13 cellular contexts compared by ENCODE assay signal in the genomic region with DNA sequence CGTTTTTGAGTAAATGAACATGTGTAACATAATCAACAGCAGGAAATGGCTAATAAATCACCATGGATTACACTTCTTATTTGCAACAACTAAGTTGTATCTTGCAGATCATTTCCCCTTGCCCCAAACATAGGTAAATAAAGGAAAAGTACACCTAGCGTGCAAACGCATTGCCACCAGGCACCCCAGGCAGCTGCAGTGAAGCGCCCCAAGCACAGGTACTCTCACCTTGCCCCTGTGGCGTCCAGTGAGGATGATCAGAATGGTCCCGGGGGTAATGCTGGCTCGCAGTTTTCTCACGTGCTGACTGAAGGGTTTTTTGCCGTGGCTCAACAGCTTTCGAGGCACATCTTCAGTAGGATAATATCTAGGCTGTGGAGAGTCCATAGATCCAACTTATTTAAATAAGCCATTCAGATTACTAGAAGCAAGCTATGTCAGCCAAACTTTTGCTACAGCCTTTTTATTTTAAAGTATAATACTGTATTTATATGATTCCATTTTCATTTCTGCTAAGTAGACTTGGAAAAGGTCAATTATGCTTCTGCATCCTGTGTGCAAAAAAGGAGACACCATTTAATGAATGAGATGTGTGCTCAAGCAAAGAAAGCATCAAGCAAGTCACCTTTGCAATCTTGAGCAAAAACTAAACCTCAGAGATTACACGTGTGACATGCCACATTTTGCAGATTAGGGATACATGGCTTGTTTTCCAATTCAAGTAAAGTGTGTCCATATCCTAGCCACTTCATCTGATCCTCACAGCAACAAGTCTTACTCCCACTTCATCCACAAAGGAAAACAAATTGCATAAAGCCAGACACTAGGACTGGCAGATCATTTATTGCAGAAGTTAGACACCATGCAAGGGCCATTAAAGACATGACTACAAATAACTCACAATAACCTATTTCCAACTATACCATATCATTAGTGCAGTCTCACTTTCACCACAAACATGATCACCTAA. TPM values are rescaled to one million over a fixed set of nuclear protein-coding genes. Genes with fewer than 3 reads are reported as not detected.
DNase-seq lines count a peak whose midpoint lies in the region; ATAC-seq and TF ChIP-seq lines count a peak whose summit lies in the region.
"Had no signal": no experiment of that assay in that cellular context is flagged by ENCODE, and none has a peak within 500 bp of the region (broad histone marks: within the 10 kb centered on the region; RNA-seq: fewer than 3 reads in every experiment).

No MANE protein-coding gene starts in this region.

- H3K4me1 Mint-ChIP-seq in activated naive CD4-positive, alpha-beta T cell treated with anti-CD3 and anti-CD28 coated beads, Interleukin-2, amount 10 ng/mL, durations not matched to agents 7 days and 5 days = peaks cover 41% of the 10 kb centered on the region
- H3K4me1 Mint-ChIP-seq in stimulated activated naive B cell treated with anti-CD40 and anti-IgM and Interleukin-4, amounts not matched to agents 10 μg/mL and 1 μg/mL and 100 μg/mL, for 72 hours = peaks cover 18 to 35% of the 10 kb centered on the region in 2 donors

- H3K36me3 ChIP-seq in SU-DHL-6 (ENCODE audit: low read length) (peaks cover 43% of the 10 kb centered on the region), fibroblast of lung (ENCODE audit: control insufficient read depth, insufficient read depth, low read length) (peaks cover 20% of the 10 kb centered on the region)

- intact Hi-C loops in posterior vena cava (cut with DNase I) = no loop called here

- TF ChIP-seq CTCF in SU-DHL-6 (IDR thresholded peaks at IDR 0.05; ENCODE audit: insufficient read depth, low read length, poor library complexity, severe bottlenecking) = no peak
- TF ChIP-seq CTCF in fibroblast of lung (conservative IDR thresholded peaks at IDR 0.05 in 1 of 2, IDR thresholded peaks at IDR 0.05 in 1 of 2; ENCODE audit: low read depth in 1 of 2, low read length in 2 of 2) = no peak

- H3K4me3 Mint-ChIP-seq in activated naive CD4-positive, alpha-beta T cell treated with anti-CD3 and anti-CD28 coated beads, Interleukin-2, amount 10 ng/mL, durations not matched to agents 7 days and 5 days = peak overlapping the region; percentile 100
- peak overlapping the region; percentile 98 to 100 for H3K4me3 Mint-ChIP-seq in stimulated activated naive B cell treated with anti-CD40 and anti-IgM and Interleukin-4, amounts not matched to agents 10 μg/mL and 1 μg/mL and 100 μg/mL, for 72 hours

- no peak for DNase-seq in activated naive CD4-positive, alpha-beta T cell treated with anti-CD3 and anti-CD28 coated beads, Interleukin-2, amount 10 ng/mL, durations not matched to agents 7 days and 5 days
- DNase-seq in activated naive CD4-positive, alpha-beta T cell (lab: John Stamatoyannopoulos, UW) = no peak
- DNase-seq in fibroblast of lung (ENCODE audit: low read depth in 2 of 2) (no peak), NCI-H1436 (lab: John Stamatoyannopoulos, UW) (no peak), iPS-NIHi7 (ENCODE audit: extremely low spot score) (no peak), posterior vena cava (ENCODE audit: low spot score) (no peak)
- DNase-seq in stimulated activated naive B cell treated with anti-CD40 and anti-IgM and Interleukin-4, amounts not matched to agents 10 μg/mL and 1 μg/mL and 100 μg/mL, for 72 hours = no peak
- DNase-seq: activated CD8-positive, alpha-beta memory T cell treated with anti-CD3 and anti-CD28 coated beads, Interleukin-2, amount 50 U/mL, for 4 hours; stimulated activated CD4-positive, alpha-beta T cell treated with anti-CD3 and anti-CD28 coated beads, Interleukin-4, amount 100 ng/mL, for 1 hour; upper lobe of right lung had no signal

- H3K9ac ChIP-seq in SU-DHL-6 (ENCODE audit: low read length) (peak overlapping the region; percentile 80; the same call in 1 of the 2 replicates), fibroblast of lung (ENCODE audit: insufficient read depth, low read length) (peak overlapping the region; percentile 32)

- H2AFZ ChIP-seq in SU-DHL-6 (ENCODE audit: low read depth, low read length, severe bottlenecking) = no peak overlapping the region
- no peak overlapping the region for H2AFZ ChIP-seq in fibroblast of lung (ENCODE audit: low read length)

- H3K79me2 ChIP-seq in SU-DHL-6 (ENCODE audit: insufficient read depth, low read length) (peaks cover 17% of the 10 kb centered on the region), fibroblast of lung (ENCODE audit: control insufficient read depth, insufficient read depth, low read length) (peaks cover 24% of the 10 kb centered on the region)

- no peaks in the 10 kb centered on the region for H3K9me3 Mint-ChIP-seq in activated naive CD4-positive, alpha-beta T cell treated with anti-CD3 and anti-CD28 coated beads, Interleukin-2, amount 10 ng/mL, durations not matched to agents 7 days and 5 days
- H3K9me3 Mint-ChIP-seq in stimulated activated naive B cell treated with anti-CD40 and anti-IgM and Interleukin-4, amounts not matched to agents 10 μg/mL and 1 μg/mL and 100 μg/mL, for 72 hours = peaks cover 0 to 2% of the 10 kb centered on the region in 2 donors

- H3K4me1 ChIP-seq in fibroblast of lung (ENCODE audit: control insufficient read depth, extremely low read depth, insufficient read depth, low read length) = peaks cover 3% of the 10 kb centered on the region

- H3K27me3 Mint-ChIP-seq in activated naive CD4-positive, alpha-beta T cell treated with anti-CD3 and anti-CD28 coated beads, Interleukin-2, amount 10 ng/mL, durations not matched to agents 7 days and 5 days = no peaks in the 10 kb centered on the region
- H3K27me3 Mint-ChIP-seq in stimulated activated naive B cell treated with anti-CD40 and anti-IgM and Interleukin-4, amounts not matched to agents 10 μg/mL and 1 μg/mL and 100 μg/mL, for 72 hours = no peaks in the 10 kb centered on the region

- H3K9me2 ChIP-seq in SU-DHL-6 (replicated peaks; ENCODE audit: insufficient read depth, low read length) = no peaks in the 10 kb centered on the region

- peaks cover 85% of the 10 kb centered on the region for H3F3A ChIP-seq in SU-DHL-6 (ENCODE audit: insufficient read depth)

- no peaks in the 10 kb centered on the region for H3K27me3 ChIP-seq in SU-DHL-6 (ENCODE audit: low read length)
- no peaks in the 10 kb centered on the region for H3K27me3 ChIP-seq in fibroblast of lung (ENCODE audit: control insufficient read depth, insufficient read depth, low read length)
- H3K27me3 ChIP-seq: esophagus muscularis mucosa, upper lobe of right lung had no signal

- H3K4me3 ChIP-seq in SU-DHL-6 (ENCODE audit: insufficient read depth, low read length, poor library complexity, severe bottlenecking) = no peak overlapping the region
- peak overlapping the region; percentile 1 to 97 (median 82) for H3K4me3 ChIP-seq in fibroblast of lung (replicated peaks in 1 of 4; ENCODE audit: control extremely low read depth in 1 of 4, insufficient read depth in 1 of 4, low read depth in 3 of 4, low read length in 4 of 4)
- H3K4me3 ChIP-seq: esophagus muscularis mucosa, upper lobe of right lung had no signal

- H3K36me3 Mint-ChIP-seq in activated naive CD4-positive, alpha-beta T cell treated with anti-CD3 and anti-CD28 coated beads, Interleukin-2, amount 10 ng/mL, durations not matched to agents 7 days and 5 days = peaks cover 46% of the 10 kb centered on the region
- H3K36me3 Mint-ChIP-seq in stimulated activated naive B cell treated with anti-CD40 and anti-IgM and Interleukin-4, amounts not matched to agents 10 μg/mL and 1 μg/mL and 100 μg/mL, for 72 hours = peaks cover 28 to 52% of the 10 kb centered on the region in 2 donors

- H3K27ac ChIP-seq in SU-DHL-6 (ENCODE audit: low read depth, low read length) (no peak overlapping the region), fibroblast of lung (ENCODE audit: insufficient read depth, low read length) (no peak overlapping the region)
- H3K27ac ChIP-seq: C4-2B, esophagus muscularis mucosa, upper lobe of right lung had no signal

- ATAC-seq in stimulated activated naive B cell treated with anti-CD40 and anti-IgM and Interleukin-4, amounts not matched to agents 10 μg/mL and 1 μg/mL and 100 μg/mL, for 72 hours (replicated peaks) = no peak
- ATAC-seq: upper lobe of right lung had no signal

- peak overlapping the region; percentile 67 for H3K27ac Mint-ChIP-seq in activated naive CD4-positive, alpha-beta T cell treated with anti-CD3 and anti-CD28 coated beads, Interleukin-2, amount 10 ng/mL, durations not matched to agents 7 days and 5 days
- peak overlapping the region; percentile 62 for H3K27ac Mint-ChIP-seq in stimulated activated naive B cell treated with anti-CD40 and anti-IgM and Interleukin-4, amounts not matched to agents 10 μg/mL and 1 μg/mL and 100 μg/mL, for 72 hours

- H3K4me2 ChIP-seq in SU-DHL-6 (ENCODE audit: low read depth, low read length, poor library complexity, severe bottlenecking) (peak overlapping the region; percentile 99), fibroblast of lung (ENCODE audit: extremely low read depth, insufficient read depth, low read length) (peak overlapping the region; percentile 89)

- H4K20me1 ChIP-seq in SU-DHL-6 (ENCODE audit: low read depth, low read length) (peaks cover 23% of the 10 kb centered on the region), fibroblast of lung (ENCODE audit: control insufficient read depth, extremely low read depth, insufficient read depth, low read length) (no peaks in the 10 kb centered on the region)

- H3K9me3 ChIP-seq in SU-DHL-6 (ENCODE audit: insufficient read depth, low read length) (no peaks in the 10 kb centered on the region), fibroblast of lung (ENCODE audit: control insufficient read depth, insufficient read depth, low read depth, low read length) (no peaks in the 10 kb centered on the region)
- H3K9me3 ChIP-seq: esophagus muscularis mucosa, upper lobe of right lung had no signal

- CTCF ChIA-PET in activated naive CD4-positive, alpha-beta T cell treated with anti-CD3 and anti-CD28 coated beads, Interleukin-2, amount 10 ng/mL, durations not matched to agents 7 days and 5 days (lab: Charles Lee) = no interaction called here

RNA-seq across cellular contexts. Expression of a gene that starts 2.6 kb away (rescaled TPM):
- total RNA-seq in fibroblast of lung = 679 and 950 TPM in 2 replicates
- 1,820 and 2,040 TPM in 2 replicates for polyA plus RNA-seq in fibroblast of lung
- 1,772 and 1,799 TPM in 2 replicates for polyA plus RNA-seq in fibroblast of lung (2012)
- 149 and 237 TPM in 2 replicates for polyA minus RNA-seq in fibroblast of lung (ENCODE audit: low replicate concordance)
- total RNA-seq in posterior vena cava = 100 to 1,000 TPM; 889 to 892 TPM

RNA-seq across cellular contexts. Expression of a gene that starts 11.9 kb away (rescaled TPM):
- total RNA-seq in fibroblast of lung (99.1 and 126 TPM in 2 replicates), posterior vena cava (100 to 1,000 TPM; 139 to 204 TPM)
- 122 and 129 TPM in 2 replicates for polyA plus RNA-seq in fibroblast of lung
- 78.6 and 83.5 TPM in 2 replicates for polyA plus RNA-seq in fibroblast of lung (2012)
- polyA minus RNA-seq in fibroblast of lung (ENCODE audit: low replicate concordance) = 23.5 and 31.3 TPM in 2 replicates

RNA-seq across cellular contexts. Expression of a gene that starts 24.6 kb away (rescaled TPM):
- total RNA-seq in fibroblast of lung (16.9 and 31.7 TPM in 2 replicates), posterior vena cava (10 to 100 TPM; 46.7 to 47.9 TPM)
- polyA plus RNA-seq in fibroblast of lung = 5.1 and 5.5 TPM in 2 replicates
- polyA plus RNA-seq in fibroblast of lung (2012) = 8.7 and 9.1 TPM in 2 replicates
- 17.0 and 26.6 TPM in 2 replicates for polyA minus RNA-seq in fibroblast of lung (ENCODE audit: low replicate concordance)
